1 cellular context compared by ENCODE assay signal in genomic region chr3:183401678-183402077, GRCh38.
TF ChIP-seq lines count a peak whose summit lies in the region.

No MANE protein-coding gene starts in this region.

TF ChIP-seq in GM12878, 131 proteins besides CTCF, POLR2A, EP300 and RAD21 (continued from another document):
- TF ChIP-seq ZNF384 (IDR thresholded peaks at IDR 0.05; ENCODE audit: borderline replicate concordance, low read depth, low read length) (no peak), SMC3 (IDR thresholded peaks at IDR 0.05; ENCODE audit: borderline replicate concordance, low read length) (no peak), DPF2 (IDR thresholded peaks at IDR 0.05) (no peak)
